12 cellular contexts compared by ENCODE assay signal in genomic region chr6:70547905-70548304, GRCh38. TPM values are rescaled to one million over a fixed set of nuclear protein-coding genes. Genes with fewer than 3 reads are reported as not detected.
DNase-seq lines count a peak whose midpoint lies in the region; ATAC-seq and TF ChIP-seq lines count a peak whose summit lies in the region.
"Had no signal": no experiment of that assay in that cellular context is flagged by ENCODE, and none has a peak within 500 bp of the region (broad histone marks: within the 10 kb centered on the region; RNA-seq: fewer than 3 reads in every experiment).

No MANE protein-coding gene starts in this region.

- no peak overlapping the region for H2BK12ac ChIP-seq in neuronal stem cell (ENCODE audit: low read length)

- H3K4me1 Mint-ChIP-seq in T-cell = no peaks in the 10 kb centered on the region
- H3K4me1 Mint-ChIP-seq: CD4-positive, CD25-positive, alpha-beta regulatory T cell had no signal

- no peaks in the 10 kb centered on the region for H3K9me3 ChIP-seq in heart left ventricle
- no peaks in the 10 kb centered on the region for H3K9me3 ChIP-seq in psoas muscle
- peaks cover 0 to 6% of the 10 kb centered on the region in 2 donors for H3K9me3 ChIP-seq in neuronal stem cell (replicated peaks in 1 of 2; ENCODE audit: control insufficient read depth in 2 of 2, insufficient read depth in 1 of 2, low read depth in 1 of 2, low read length in 2 of 2)
- H3K9me3 ChIP-seq: BLaER1 treated with 17β-estradiol and CSF1 and Interleukin-3, amounts not matched to agents 10 nM and 100 nM had no signal

- H3K36me3 ChIP-seq in heart left ventricle = peaks cover 0 to 19% (median 0%) of the 10 kb centered on the region in 9 donors
- H3K36me3 ChIP-seq in psoas muscle (ENCODE audit: insufficient read depth in 1 of 2, low read depth in 1 of 2) = no peaks in the 10 kb centered on the region
- H3K36me3 ChIP-seq in neuronal stem cell (replicated peaks in 1 of 2; ENCODE audit: control insufficient read depth in 2 of 2, insufficient read depth in 2 of 2, low read length in 2 of 2) = peaks cover 0 to 20% of the 10 kb centered on the region in 2 donors

- no peak overlapping the region for H3K4me2 ChIP-seq in neuronal stem cell (ENCODE audit: insufficient read depth, low read length, poor library complexity, severe bottlenecking)
- H3K4me2 ChIP-seq: BLaER1 treated with 17β-estradiol and CSF1 and Interleukin-3, amounts not matched to agents 10 nM and 100 nM had no signal

- POLR2A ChIA-PET in T-cell (lab: Charles Lee) = no interaction called here

- H3K4me3 ChIP-seq in heart left ventricle (no peak overlapping the region), psoas muscle (no peak overlapping the region), neuronal stem cell (ENCODE audit: low read length in 2 of 2) (no peak overlapping the region)
- H3K4me3 ChIP-seq: BLaER1 treated with 17β-estradiol and CSF1 and Interleukin-3, amounts not matched to agents 10 nM and 100 nM; K562 had no signal

- ATAC-seq in Right ventricle myocardium superior (ENCODE audit: poor library complexity) = peak; percentile 73
- peak; percentile 48 to 77 (median 66) for ATAC-seq in heart left ventricle
- peak in 3 of 4 donors; percentile 45 to 67 (median 66) for ATAC-seq in psoas muscle
- ATAC-seq in T-cell (replicated peaks in 1 of 4) = no peak
- no peak for ATAC-seq in HG02759 (IDR thresholded peaks at IDR 0.05; ENCODE audit: unreplicated experiment)

- no peak overlapping the region for H2AK5ac ChIP-seq in neuronal stem cell (ENCODE audit: low read depth, low read length)

- no peak overlapping the region for H2BK5ac ChIP-seq in neuronal stem cell (ENCODE audit: low read length)

- H3K23ac ChIP-seq in neuronal stem cell (ENCODE audit: low read depth, low read length, poor library complexity) = no peak overlapping the region

- no peak overlapping the region for H2AFZ ChIP-seq in neuronal stem cell (ENCODE audit: low read length)

- 51 to 64% (median 59%) methylated on average over 3 of the region's 3 CpGs for WGBS in heart left ventricle, 4 donors
- WGBS in psoas muscle, 3 donors = 30 to 56% (median 38%) methylated on average over 3 of the region's 3 CpGs
- no CpG with 5 or more reads among the region's 3 CpGs for WGBS in neuronal stem cell (ENCODE audit: extremely low coverage in 2 of 2, insufficient read length in 2 of 2, insufficient replicate concordance in 1 of 2), 2 donors

- H3K9me3 Mint-ChIP-seq in T-cell = no peaks in the 10 kb centered on the region
- H3K9me3 Mint-ChIP-seq: CD4-positive, CD25-positive, alpha-beta regulatory T cell; H9 had no signal

- H3K14ac ChIP-seq in neuronal stem cell (ENCODE audit: low read length) = no peak overlapping the region

- no peaks in the 10 kb centered on the region for H3K79me1 ChIP-seq in neuronal stem cell (ENCODE audit: low read depth, low read length)

- H3K4me3 Mint-ChIP-seq in T-cell = no peak overlapping the region
- H3K4me3 Mint-ChIP-seq: H9 had no signal

- H3K9ac ChIP-seq in neuronal stem cell (ENCODE audit: low read depth, low read length, poor library complexity) = no peak overlapping the region
- H3K9ac ChIP-seq: BLaER1 treated with 17β-estradiol and CSF1 and Interleukin-3, amounts not matched to agents 10 nM and 100 nM had no signal

- H3K27ac Mint-ChIP-seq in T-cell = no peak overlapping the region
- H3K27ac Mint-ChIP-seq: CD4-positive, CD25-positive, alpha-beta regulatory T cell had no signal

- H3K4ac ChIP-seq in neuronal stem cell (ENCODE audit: low read length) = no peak overlapping the region

- H4K8ac ChIP-seq in neuronal stem cell (ENCODE audit: low read depth, low read length) = no peak overlapping the region

- H2BK15ac ChIP-seq in neuronal stem cell (ENCODE audit: low read length) = no peak overlapping the region

- H3K4me1 ChIP-seq in heart left ventricle = peaks cover 0 to 9% (median 0%) of the 10 kb centered on the region in 12 donors
- peaks cover 10% of the 10 kb centered on the region for H3K4me1 ChIP-seq in psoas muscle
- no peaks in the 10 kb centered on the region for H3K4me1 ChIP-seq in neuronal stem cell (ENCODE audit: control insufficient read depth in 2 of 2, insufficient read depth in 1 of 2, low read depth in 1 of 2, low read length in 2 of 2)
- H3K4me1 ChIP-seq: BLaER1 treated with 17β-estradiol and CSF1 and Interleukin-3, amounts not matched to agents 10 nM and 100 nM had no signal

- peak overlapping the region in 1 of 12 donors; percentile 5 for H3K27ac ChIP-seq in heart left ventricle
- no peak overlapping the region for H3K27ac ChIP-seq in psoas muscle
- no peak overlapping the region for H3K27ac ChIP-seq in neuronal stem cell (replicated peaks; ENCODE audit: low read length)
- H3K27ac ChIP-seq: BLaER1 treated with 17β-estradiol and CSF1 and Interleukin-3, amounts not matched to agents 10 nM and 100 nM had no signal

- H3K27me3 ChIP-seq in heart left ventricle (no peaks in the 10 kb centered on the region), psoas muscle (ENCODE audit: insufficient read depth in 3 of 3, low read length in 2 of 3) (no peaks in the 10 kb centered on the region), neuronal stem cell (ENCODE audit: control insufficient read depth in 3 of 3, insufficient read depth in 3 of 3, low read depth in 1 of 3, low read length in 3 of 3) (no peaks in the 10 kb centered on the region)
- H3K27me3 ChIP-seq: BLaER1 treated with 17β-estradiol and CSF1 and Interleukin-3, amounts not matched to agents 10 nM and 100 nM had no signal

- no peak overlapping the region for H2BK120ac ChIP-seq in neuronal stem cell (ENCODE audit: low read depth, low read length)

- intact Hi-C loops in Right ventricle myocardium superior (cut with DNase I) (no loop called here), cardiac septum (cut with DNase I) (loop anchor here (10.0 kb wide), 1 partner anchor 407 kb away; the partner anchor contains the start of gene B3GAT2), heart left ventricle (cut with DNase I) (loop anchor here in 9 of 10 donors (1.0 to 10.0 kb wide), 11 partner anchors 133 to 467 kb away; partner anchors contain the start of genes B3GAT2 (in 3 of the 9) and FAM135A (in 1 of the 9)), psoas muscle (cut with DNase I) (loop anchor here (2.0 to 10.0 kb wide), 4 partner anchors 137 to 337 kb away; no protein-coding TSS in a partner anchor)

- TF ChIP-seq CTCF in heart left ventricle (IDR thresholded peaks at IDR 0.05) (no peak), psoas muscle (IDR thresholded peaks at IDR 0.05) (no peak)

- TF ChIP-seq POLR2A in heart left ventricle (IDR thresholded peaks at IDR 0.05) = no peak

- no peak overlapping the region for H4K91ac ChIP-seq in neuronal stem cell (ENCODE audit: low read depth, low read length, poor library complexity)

- no peaks in the 10 kb centered on the region for H3K27me3 Mint-ChIP-seq in T-cell
- H3K27me3 Mint-ChIP-seq: CD4-positive, CD25-positive, alpha-beta regulatory T cell had no signal

- peaks cover 6% of the 10 kb centered on the region for H3K36me3 Mint-ChIP-seq in T-cell

- DNase-seq in Right ventricle myocardium superior (no peak), cardiac septum (ENCODE audit: low spot score) (no peak), heart left ventricle (no peak), psoas muscle (no peak), T-cell (no peak), neuronal stem cell (ENCODE audit: low spot score) (no peak)
- DNase-seq: GOT3, H9 had no signal

- no peak overlapping the region for H3K18ac ChIP-seq in neuronal stem cell (ENCODE audit: low read length)

- CTCF ChIA-PET in T-cell (lab: Charles Lee) = interaction anchor here (1.2 to 2.4 kb wide), 4 partner anchors 137 to 139 kb away, joined by 4 to 10 read pairs (median 7); no protein-coding TSS in a partner anchor

RNA-seq across cellular contexts. Expression of gene SDHAF4, which starts 18.8 kb away (rescaled TPM):
- 17.8 TPM for total RNA-seq in Right ventricle myocardium superior
- total RNA-seq in cardiac septum = 14.7 TPM
- 10 to 100 TPM in 8 of 9 donors, 1 to 10 TPM in 1; 8.8 to 21.3 (median 14.3) TPM for total RNA-seq in heart left ventricle
- polyA plus RNA-seq in heart left ventricle = 10 to 100 TPM in 1 of 2 donors, 1 to 10 TPM in 1; 7.4 to 32.5 TPM
- 10 to 100 TPM in 1 of 4 donors, 1 to 10 TPM in 3; 8.3 to 11.4 (median 9.1) TPM for total RNA-seq in psoas muscle
- 1 to 10 TPM; 3.9 to 7.9 (median 4.8) TPM for polyA plus RNA-seq in psoas muscle
- total RNA-seq in T-cell = 10 to 100 TPM in 2 of 5 donors, 1 to 10 TPM in 3; 4.0 to 13.4 (median 8.3) TPM
- 68.9 TPM for polyA plus RNA-seq in neuronal stem cell (2013, experiment 1 of 2)
- 69.0 TPM for polyA plus RNA-seq in neuronal stem cell (2013, experiment 2 of 2)

Comparison
In these comparisons a context has a peak if more than half of its experiments do, and no peak if none do; other contexts are left out.
1. ATAC-seq: peak in Right ventricle myocardium superior (single experiment), heart left ventricle (4 of 4) and psoas muscle (3 of 4); none in T-cell (0 of 4) and HG02759 (single experiment).